In the genomic region with DNA sequence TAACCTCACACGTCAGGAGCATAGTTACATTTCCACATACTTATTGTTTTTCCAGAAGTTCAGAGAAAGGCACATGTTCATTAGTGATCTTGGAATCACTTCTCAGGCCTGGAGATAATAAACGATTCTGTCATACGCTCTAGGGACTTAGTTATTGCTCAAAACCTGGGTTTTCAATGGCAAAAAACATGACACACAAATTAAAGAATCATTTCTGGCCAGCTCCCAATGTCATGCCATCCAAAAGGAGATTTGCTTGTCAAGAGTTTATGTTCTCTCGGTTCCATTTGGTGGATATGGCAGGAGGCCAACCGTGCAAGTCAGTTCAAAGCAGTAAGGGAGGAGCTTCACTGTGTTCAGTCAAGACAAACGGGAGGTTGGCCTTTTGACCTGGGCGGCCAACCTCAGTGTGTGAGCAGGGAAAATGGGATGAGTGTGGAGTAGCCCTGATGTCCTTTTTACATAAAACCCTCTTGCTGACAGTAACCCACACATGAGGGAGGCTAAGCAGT, we compare ENCODE assay signal across 11 cellular contexts.
DNase-seq lines count a peak whose midpoint lies in the region; ATAC-seq and TF ChIP-seq lines count a peak whose summit lies in the region.
"Had no signal": no experiment of that assay in that cellular context is flagged by ENCODE, and none has a peak within 500 bp of the region (broad histone marks: within the 10 kb centered on the region; RNA-seq: fewer than 3 reads in every experiment).

No MANE protein-coding gene starts in this region.

- no peaks in the 10 kb centered on the region for H3K36me3 ChIP-seq in osteoblast (ENCODE audit: insufficient read depth, low read length)
- H3K36me3 ChIP-seq: BLaER1 treated with 17β-estradiol and CSF1 and Interleukin-3, amounts not matched to agents 10 nM and 100 nM had no signal

- no peaks in the 10 kb centered on the region for H3K9me3 ChIP-seq in osteoblast (ENCODE audit: low read depth, low read length)
- H3K9me3 ChIP-seq: BLaER1 treated with 17β-estradiol and CSF1 and Interleukin-3, amounts not matched to agents 10 nM and 100 nM had no signal

- H3K4me3 ChIP-seq in AG10803 (ENCODE audit: low read length): no peak overlapping the region
- no peak overlapping the region for H3K4me3 ChIP-seq in osteoblast (ENCODE audit: insufficient read depth, low read length)
- H3K4me3 ChIP-seq: BLaER1 treated with 17β-estradiol and CSF1 and Interleukin-3, amounts not matched to agents 10 nM and 100 nM had no signal

- H3K27ac ChIP-seq in osteoblast (ENCODE audit: low read depth, low read length): peak overlapping the region; percentile 81
- H3K27ac ChIP-seq: BLaER1 treated with 17β-estradiol and CSF1 and Interleukin-3, amounts not matched to agents 10 nM and 100 nM had no signal

- H3K79me2 ChIP-seq in osteoblast (ENCODE audit: insufficient read depth, low read length): no peaks in the 10 kb centered on the region

- peaks cover 28% of the 10 kb centered on the region for H3K4me1 ChIP-seq in osteoblast (ENCODE audit: insufficient read depth, low read length)
- H3K4me1 ChIP-seq: BLaER1 treated with 17β-estradiol and CSF1 and Interleukin-3, amounts not matched to agents 10 nM and 100 nM had no signal

- no peak for ATAC-seq in GM21423 (IDR thresholded peaks at IDR 0.05; ENCODE audit: unreplicated experiment)
- ATAC-seq in activated CD4-positive, CD25-positive, alpha-beta regulatory T cell treated with anti-CD3 and anti-CD28 coated beads, Interleukin-2, amount 50 U/mL, for 24 hours: no peak

- no peaks in the 10 kb centered on the region for H4K20me1 ChIP-seq in osteoblast (ENCODE audit: insufficient read depth, low read length)
- H4K20me1 ChIP-seq: BLaER1 treated with 17β-estradiol and CSF1 and Interleukin-3, amounts not matched to agents 10 nM and 100 nM had no signal

- H2AFZ ChIP-seq in osteoblast (ENCODE audit: low read length): no peak overlapping the region

- no peaks in the 10 kb centered on the region for H3K27me3 ChIP-seq in osteoblast (ENCODE audit: insufficient read depth, low read length)
- H3K27me3 ChIP-seq: BLaER1 treated with 17β-estradiol and CSF1 and Interleukin-3, amounts not matched to agents 10 nM and 100 nM had no signal

- TF ChIP-seq CTCF in AG10803 (conservative IDR thresholded peaks at IDR 0.05; ENCODE audit: low read length): no peak
- TF ChIP-seq CTCF in osteoblast (IDR thresholded peaks at IDR 0.05; ENCODE audit: extremely low read depth, low read depth, low read length): no peak

- H3K4me2 ChIP-seq in osteoblast (ENCODE audit: insufficient read depth, low read length): no peak overlapping the region
- H3K4me2 ChIP-seq: BLaER1 treated with 17β-estradiol and CSF1 and Interleukin-3, amounts not matched to agents 10 nM and 100 nM had no signal

- DNase-seq in AG10803 (ENCODE audit: low read depth) (peak; percentile 78), RPMI7951 (ENCODE audit: low read depth) (peak; percentile 73), fibroblast of peridontal ligament (ENCODE audit: extremely low read depth) (peak; percentile 78), osteoblast (ENCODE audit: insufficient read length, low spot score, missing footprints) (peak; percentile 63), SIG-M5 (lab: John Stamatoyannopoulos, UW) (no peak)
- DNase-seq in activated CD4-positive, alpha-beta T cell treated with anti-CD3 and anti-CD28 coated beads for 4 hours: no peak
- DNase-seq: NCI-H1436 treated with DMSO at 0.1 percent for 48 hours; stimulated activated CD4-positive, alpha-beta T cell treated with anti-CD3 and anti-CD28 coated beads, Interleukin-4, amount 100 ng/mL, for 4 hours had no signal

Comparison
In these comparisons a context has a peak if more than half of its experiments do, and no peak if none do; other contexts are left out.
1. DNase-seq: peak in AG10803 (single experiment), RPMI7951 (single experiment), fibroblast of peridontal ligament (single experiment) and osteoblast (single experiment); none in activated CD4-positive, alpha-beta T cell treated with anti-CD3 and anti-CD28 coated beads for 4 hours (0 of 2) and SIG-M5 (single experiment).